8 cellular contexts compared by ENCODE assay signal in the genomic region with DNA sequence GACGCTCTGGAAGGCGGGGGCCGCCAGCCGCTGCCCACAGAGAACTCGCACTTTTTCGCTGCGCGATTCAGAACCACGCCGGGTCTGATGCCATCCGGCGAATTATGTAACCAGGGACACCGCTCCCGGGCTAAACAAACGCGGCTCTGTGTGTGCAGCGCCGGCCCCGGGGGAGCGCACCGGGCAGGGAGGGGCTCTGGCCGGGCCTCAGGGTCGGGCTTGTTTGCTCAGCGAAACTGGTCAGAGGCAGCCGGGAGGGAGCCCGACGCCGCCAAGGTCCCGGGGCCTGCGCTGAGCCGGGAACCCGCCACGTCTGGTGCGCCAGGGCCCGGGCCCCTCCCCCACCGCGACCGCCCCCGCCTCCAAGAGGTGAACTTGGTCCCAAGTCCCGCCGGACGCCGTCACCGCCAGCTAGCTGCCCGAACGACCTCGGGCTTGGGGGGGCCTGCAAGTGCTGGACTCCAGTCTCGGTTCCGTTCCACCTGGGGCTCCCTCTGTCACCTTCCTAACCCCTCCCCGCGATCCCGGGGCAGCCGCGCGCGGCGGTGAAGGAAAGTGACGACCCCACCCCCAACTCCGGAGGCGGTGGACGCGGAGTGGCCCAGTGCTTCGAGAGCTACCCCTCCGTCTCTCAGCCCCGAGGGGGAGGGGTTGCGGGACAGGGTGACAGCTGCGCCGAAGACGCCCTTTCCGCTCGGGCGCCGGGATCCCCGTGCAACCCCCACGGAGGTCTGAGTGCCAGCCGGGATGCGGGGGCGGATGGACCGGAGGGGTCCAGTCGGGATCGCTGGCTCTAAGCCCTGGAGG. TPM values are rescaled to one million over a fixed set of nuclear protein-coding genes. Genes with fewer than 3 reads are reported as not detected.
DNase-seq lines count a peak whose midpoint lies in the region; ATAC-seq, FAIRE-seq and TF ChIP-seq lines count a peak whose summit lies in the region.

No MANE protein-coding gene starts in this region.

- H3K4me3 Mint-ChIP-seq in glutamatergic neuron (ENCODE audit: unreplicated experiment) = peak overlapping the region; percentile 81

- H3K27me3 ChIP-seq in RWPE2 (ENCODE audit: insufficient read depth, poor library complexity, severe bottlenecking) (no peaks in the 10 kb centered on the region), osteoblast (ENCODE audit: insufficient read depth, low read length) (no peaks in the 10 kb centered on the region)

- peaks cover 14% of the 10 kb centered on the region for H3K27me3 Mint-ChIP-seq in glutamatergic neuron (ENCODE audit: unreplicated experiment)

- H3K27ac ChIP-seq in RWPE2 (ENCODE audit: poor library complexity, severe bottlenecking) (peak overlapping the region; percentile 70), osteoblast (ENCODE audit: low read depth, low read length) (peak overlapping the region; percentile 93)

- H3K4me2 ChIP-seq in osteoblast (ENCODE audit: insufficient read depth, low read length) = peak overlapping the region; percentile 95

- peaks cover 57% of the 10 kb centered on the region for H3K79me2 ChIP-seq in osteoblast (ENCODE audit: insufficient read depth, low read length)

- no peaks in the 10 kb centered on the region for H3K36me3 Mint-ChIP-seq in activated naive CD4-positive, alpha-beta T cell treated with anti-CD3 and anti-CD28 coated beads, Interleukin-2, amount 50 U/mL, for 72 hours
- no peaks in the 10 kb centered on the region for H3K36me3 Mint-ChIP-seq in glutamatergic neuron (ENCODE audit: unreplicated experiment)

- peak overlapping the region; percentile 55 to 59 for H3K27ac Mint-ChIP-seq in activated naive CD4-positive, alpha-beta T cell treated with anti-CD3 and anti-CD28 coated beads, Interleukin-2, amount 50 U/mL, for 72 hours
- H3K27ac Mint-ChIP-seq in glutamatergic neuron (ENCODE audit: unreplicated experiment) = peak overlapping the region; percentile 83

- POLR2A ChIA-PET in AG04449 (lab: Yijun Ruan, JAX) = interaction anchor here (0.6 to 5.6 kb wide), 10 partner anchors 8 to 73 kb away, joined by 3 to 82 read pairs (median 11); a partner anchor contains a TSS

- no peak for TF ChIP-seq CTCF in AG04449 (IDR thresholded peaks at IDR 0.05; ENCODE audit: insufficient read depth, low read length, missing control alignments)
- TF ChIP-seq CTCF in RWPE2 (IDR thresholded peaks at IDR 0.05; ENCODE audit: poor library complexity, severe bottlenecking) = no peak
- no peak for TF ChIP-seq CTCF in glutamatergic neuron (IDR thresholded peaks at IDR 0.05; ENCODE audit: partially characterized antibody, unreplicated experiment)
- TF ChIP-seq CTCF in osteoblast (IDR thresholded peaks at IDR 0.05; ENCODE audit: extremely low read depth, low read depth, low read length) = no peak

- no peaks in the 10 kb centered on the region for H3K9me3 ChIP-seq in RWPE2 (ENCODE audit: severe bottlenecking)
- no peaks in the 10 kb centered on the region for H3K9me3 ChIP-seq in osteoblast (ENCODE audit: low read depth, low read length)

- H3K36me3 ChIP-seq in RWPE2 (ENCODE audit: low read depth) (peaks cover 4% of the 10 kb centered on the region), osteoblast (ENCODE audit: insufficient read depth, low read length) (peaks cover 7% of the 10 kb centered on the region)

- no peak overlapping the region for H2AFZ ChIP-seq in osteoblast (ENCODE audit: low read length)

- H3K4me1 ChIP-seq in RWPE2 (ENCODE audit: insufficient read depth, poor library complexity, severe bottlenecking) = peaks cover 10% of the 10 kb centered on the region
- H3K4me1 ChIP-seq in osteoblast (ENCODE audit: insufficient read depth, low read length) = peaks cover 40% of the 10 kb centered on the region

- peaks cover 28% of the 10 kb centered on the region for H3K4me1 Mint-ChIP-seq in glutamatergic neuron (ENCODE audit: low read depth, unreplicated experiment)

- CTCF ChIA-PET in AG04449 (lab: Yijun Ruan, JAX) = interaction anchor here (1.3 to 18.0 kb wide), 7 partner anchors 9 to 62 kb away, joined by 3 to 484 read pairs (median 4); no protein-coding TSS in a partner anchor

- H3K4me3 ChIP-seq in AG04449 (ENCODE audit: low read depth, low read length) (peak overlapping the region; percentile 99), RWPE2 (ENCODE audit: severe bottlenecking) (peak overlapping the region; percentile 86), osteoblast (ENCODE audit: insufficient read depth, low read length) (peak overlapping the region; percentile 100)

- ATAC-seq in GM18909 (IDR thresholded peaks at IDR 0.05; ENCODE audit: poor library complexity, unreplicated experiment) (peak; percentile 36), HG03139 (IDR thresholded peaks at IDR 0.05; ENCODE audit: unreplicated experiment) (peak; percentile 31), RWPE2 (ENCODE audit: low read depth) (peak; percentile 26; the same call in 2 of the 3 replicates)
- ATAC-seq in activated naive CD4-positive, alpha-beta T cell treated with anti-CD3 and anti-CD28 coated beads, Interleukin-2, amount 50 U/mL, for 72 hours = peak; percentile 38 to 40

- FAIRE-seq in urothelium cell line (lab: Jason Lieb, UNC) = no peak

- DNase-seq in AG04449 (ENCODE audit: low read depth, low spot score) (no peak), RWPE2 (ENCODE audit: low spot score) (no peak), glutamatergic neuron (peak; percentile 79), osteoblast (ENCODE audit: insufficient read length, low spot score, missing footprints) (peak; percentile 95), urothelium cell line (ENCODE audit: low spot score) (peak; percentile 52)
- DNase-seq in activated naive CD4-positive, alpha-beta T cell treated with anti-CD3 and anti-CD28 coated beads, Interleukin-2, amount 50 U/mL, for 72 hours (ENCODE audit: low spot score in 2 of 2) = peak; percentile 66 to 74

- H4K20me1 ChIP-seq in osteoblast (ENCODE audit: insufficient read depth, low read length) = peaks cover 39% of the 10 kb centered on the region

- H3K9me3 Mint-ChIP-seq in activated naive CD4-positive, alpha-beta T cell treated with anti-CD3 and anti-CD28 coated beads, Interleukin-2, amount 50 U/mL, for 72 hours = no peaks in the 10 kb centered on the region
- peaks cover 10% of the 10 kb centered on the region for H3K9me3 Mint-ChIP-seq in glutamatergic neuron (ENCODE audit: unreplicated experiment)

RNA-seq across cellular contexts. Expression of a gene that starts 0.8 kb away (rescaled TPM):
- 100 to 1,000 TPM in 1 of 2 donors, 10 to 100 TPM in 1; 76.3 to 103 TPM for total RNA-seq in activated naive CD4-positive, alpha-beta T cell treated with anti-CD3 and anti-CD28 coated beads, Interleukin-2, amount 50 U/mL, for 72 hours
- total RNA-seq in glutamatergic neuron (ENCODE audit: unreplicated experiment) = 127 TPM
- total RNA-seq in osteoblast = 105 and 116 TPM in 2 replicates

RNA-seq across cellular contexts. Expression of a gene that starts 27.1 kb away (rescaled TPM):
- 1 to 10 TPM in 1 of 2 donors, under 1 TPM in 1; 0.23 to 3.1 TPM for total RNA-seq in activated naive CD4-positive, alpha-beta T cell treated with anti-CD3 and anti-CD28 coated beads, Interleukin-2, amount 50 U/mL, for 72 hours
- 4.8 TPM for total RNA-seq in glutamatergic neuron (ENCODE audit: unreplicated experiment)
- 5.4 and 7.1 TPM in 2 replicates for total RNA-seq in osteoblast

Comparison
In these comparisons a context has a peak if more than half of its experiments do, and no peak if none do; other contexts are left out.
1. DNase-seq: peak in activated naive CD4-positive, alpha-beta T cell treated with anti-CD3 and anti-CD28 coated beads, Interleukin-2, amount 50 U/mL, for 72 hours (2 of 2), glutamatergic neuron (single experiment), osteoblast (single experiment) and urothelium cell line (single experiment); none in AG04449 (single experiment) and RWPE2 (single experiment).
2. Peak in every context shown above with its lines, with median percentiles within 50 percentile points of each other: H3K4me3 ChIP-seq and ATAC-seq.